ENCODE assay signal across 7 cellular contexts in the genomic region with DNA sequence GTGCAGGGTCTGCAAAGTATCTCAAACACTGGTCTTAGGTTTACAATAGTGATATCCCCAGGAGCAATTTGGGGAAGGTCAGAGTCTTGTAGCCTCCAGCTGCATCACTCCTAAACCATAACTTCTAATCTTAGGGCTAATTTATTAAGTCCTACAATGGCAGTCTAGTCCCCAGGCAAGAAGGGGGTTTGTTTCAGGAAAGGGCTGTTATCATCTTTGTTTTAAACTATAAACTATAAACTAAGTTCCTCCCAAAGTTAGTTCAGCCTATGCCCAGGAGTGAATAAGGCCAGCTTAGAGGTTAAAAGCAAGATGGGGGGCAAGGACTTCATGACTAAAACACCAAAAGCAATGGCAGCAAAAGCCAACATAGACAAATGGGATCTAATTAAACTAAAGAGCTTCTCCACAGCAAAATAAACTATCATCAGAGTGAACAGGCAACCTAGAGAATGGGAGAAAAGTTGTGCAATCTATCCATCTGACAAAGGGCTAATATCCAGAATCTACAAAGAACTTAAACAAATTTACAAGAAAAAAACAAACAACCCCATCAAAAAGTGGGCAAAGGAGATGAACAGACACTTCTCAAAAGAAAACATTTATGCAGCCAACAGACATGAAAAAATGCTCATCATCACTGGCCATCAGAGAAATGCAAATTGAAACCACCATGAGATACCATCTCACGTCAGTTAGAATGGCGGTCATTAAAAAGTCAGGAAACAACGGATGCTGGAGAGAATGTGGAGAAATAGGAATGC. TPM values are rescaled to one million over a fixed set of nuclear protein-coding genes. Genes with fewer than 3 reads are reported as not detected.
DNase-seq lines count a peak whose midpoint lies in the region; ATAC-seq, FAIRE-seq and TF ChIP-seq lines count a peak whose summit lies in the region.
"Not testable (repeated sequence)": the region's sequence is repeated elsewhere in the genome, so short reads cannot be mapped to it uniquely, and the experiment has no call there.

No MANE protein-coding gene starts in this region.

- TF ChIP-seq POLR2A in K562 (conservative IDR thresholded peaks at IDR 0.05), result not testable (repeated sequence)

- not testable (repeated sequence) for H3K9me3 Mint-ChIP-seq in Calu3 (ENCODE audit: low read depth, unreplicated experiment); GM23338; natural killer cell treated with Interleukin-12 subunit alpha and Interleukin-12 subunit beta and Interleukin-15 and Interleukin-18, amount 100 ng/mL, for 72 hours

- not testable (repeated sequence) for H3K9ac ChIP-seq in SU-DHL-6 (ENCODE audit: low read length)
- peak overlapping the region in 1 of 2 experiments; percentile 73; a peak in 2 of 4 replicates for H3K9ac ChIP-seq in K562 (ENCODE audit: insufficient read depth in 1 of 2, low read depth in 2 of 2, low read length in 2 of 2)

- not testable (repeated sequence) for H3K27me3 ChIP-seq in GM23338 (ENCODE audit: insufficient read depth); SU-DHL-6 (ENCODE audit: low read length); K562 (ENCODE audit: control insufficient read depth in 2 of 2, insufficient read depth in 2 of 2, low read length in 2 of 2)

- not testable (repeated sequence) for BruUV-seq in Calu3 (replicated peaks; lab: Mats Ljungman, UMichigan); K562 (replicated peaks; lab: Mats Ljungman, UMichigan)

- H3K4me3 Mint-ChIP-seq in Calu3 (ENCODE audit: low read depth, unreplicated experiment), result peak overlapping the region; percentile 36
- H3K4me3 Mint-ChIP-seq in GM23338, result not testable (repeated sequence)
- H3K4me3 Mint-ChIP-seq in natural killer cell treated with Interleukin-12 subunit alpha and Interleukin-12 subunit beta and Interleukin-15 and Interleukin-18, amount 100 ng/mL, for 72 hours, result peak overlapping the region; percentile 3

- 0% methylated on average over 3 of the region's 3 CpGs for WGBS in K562 (ENCODE audit: insufficient coverage, low coverage, missing lambda C conversion rate)

- not testable (repeated sequence) for H3F3A ChIP-seq in GM23338 (replicated peaks; ENCODE audit: low read depth); SU-DHL-6 (ENCODE audit: insufficient read depth)

- TF ChIP-seq CTCF in Calu3 (IDR thresholded peaks at IDR 0.05; ENCODE audit: unreplicated experiment); GM23338 (conservative IDR thresholded peaks at IDR 0.05; ENCODE audit: low read depth in 2 of 2); SU-DHL-6 (IDR thresholded peaks at IDR 0.05; ENCODE audit: insufficient read depth, low read length, poor library complexity, severe bottlenecking); K562 (IDR thresholded peaks at IDR 0.05 in 2 of 3, conservative IDR thresholded peaks at IDR 0.05 in 1 of 3; ENCODE audit: insufficient read depth in 2 of 3, low read depth in 1 of 3, low read length in 3 of 3); fibroblast of villous mesenchyme (IDR thresholded peaks at IDR 0.05; ENCODE audit: insufficient read depth, low read depth, low read length): not testable (repeated sequence)

- TF ChIP-seq EP300 in K562 (IDR thresholded peaks at IDR 0.05; ENCODE audit: low read length), result peak; percentile 23; the same call in 1 of the 2 replicates

- H4K20me1 ChIP-seq in GM23338 (replicated peaks; ENCODE audit: insufficient read depth); SU-DHL-6 (ENCODE audit: low read depth, low read length); K562 (replicated peaks; ENCODE audit: control insufficient read depth, insufficient read depth, low read length): not testable (repeated sequence)

- not testable (repeated sequence) for TF ChIP-seq RAD21 in K562 (CRISPR knock-in tag; conservative IDR thresholded peaks at IDR 0.05 in 1 of 2, IDR thresholded peaks at IDR 0.05 in 1 of 2)

- not testable (repeated sequence) for FAIRE-seq in K562 (lab: Jason Lieb, UNC)

- in situ Hi-C loops in K562 (cut with MboI), result not testable (repeated sequence)

- H2AFZ ChIP-seq in GM23338, result peak overlapping the region; percentile 43; the same call in 1 of the 2 replicates
- peak overlapping the region; percentile 71 for H2AFZ ChIP-seq in SU-DHL-6 (ENCODE audit: low read depth, low read length, severe bottlenecking)
- peak overlapping the region; percentile 85 for H2AFZ ChIP-seq in K562 (ENCODE audit: low read depth, low read length)

- not testable (repeated sequence) for H3K27ac ChIP-seq in GM23338 (ENCODE audit: low read depth); SU-DHL-6 (ENCODE audit: low read depth, low read length)
- H3K27ac ChIP-seq in K562 (ENCODE audit: extremely low read depth, low read depth, low read length), result peak overlapping the region; percentile 82

- not testable (repeated sequence) for H3K4me2 ChIP-seq in GM23338
- H3K4me2 ChIP-seq in SU-DHL-6 (ENCODE audit: low read depth, low read length, poor library complexity, severe bottlenecking), result peak overlapping the region; percentile 46
- H3K4me2 ChIP-seq in K562 (ENCODE audit: insufficient read depth, low read length), result peak overlapping the region; percentile 66

- H3K4me3 ChIP-seq in GM23338; SU-DHL-6 (ENCODE audit: insufficient read depth, low read length, poor library complexity, severe bottlenecking); K562; fibroblast of villous mesenchyme (ENCODE audit: low read depth, low read length): not testable (repeated sequence)

- not testable (repeated sequence) for ATAC-seq in GM23338; natural killer cell treated with Interleukin-12 subunit alpha and Interleukin-12 subunit beta and Interleukin-15 and Interleukin-18, amount 100 ng/mL, for 72 hours
- peak; percentile 3 for ATAC-seq in K562

- H3K4me1 ChIP-seq in GM23338 (ENCODE audit: insufficient read depth), result not testable (repeated sequence)
- H3K4me1 ChIP-seq in K562 (replicated peaks in 1 of 2; ENCODE audit: control insufficient read depth in 2 of 2, insufficient read depth in 2 of 2, low read length in 2 of 2), result peaks cover 18 to 37% of the 10 kb centered on the region in 2 experiments

- H3K36me3 Mint-ChIP-seq in Calu3 (ENCODE audit: insufficient read depth, unreplicated experiment); GM23338 (ENCODE audit: low read depth); natural killer cell treated with Interleukin-12 subunit alpha and Interleukin-12 subunit beta and Interleukin-15 and Interleukin-18, amount 100 ng/mL, for 72 hours: not testable (repeated sequence)

- not testable (repeated sequence) for H3K9me3 ChIP-seq in SU-DHL-6 (ENCODE audit: insufficient read depth, low read length); K562 (replicated peaks; ENCODE audit: control insufficient read depth, insufficient read depth, low read depth, low read length)

- not testable (repeated sequence) for H3K79me2 ChIP-seq in GM23338 (replicated peaks; ENCODE audit: insufficient read depth); SU-DHL-6 (ENCODE audit: insufficient read depth, low read length); K562 (ENCODE audit: control insufficient read depth, insufficient read depth, low read length)

- not testable (repeated sequence) for H3K9me2 ChIP-seq in GM23338 (ENCODE audit: insufficient read depth); SU-DHL-6 (replicated peaks; ENCODE audit: insufficient read depth, low read length)

- H3K27ac Mint-ChIP-seq in Calu3 (ENCODE audit: unreplicated experiment); GM23338; natural killer cell treated with Interleukin-12 subunit alpha and Interleukin-12 subunit beta and Interleukin-15 and Interleukin-18, amount 100 ng/mL, for 72 hours: not testable (repeated sequence)

- intact Hi-C loops in Calu3 (cut with micrococcal nuclease; ENCODE audit: unreplicated experiment), result loop anchor here (10.0 kb wide), 1 partner anchor 288 kb away; no protein-coding TSS in a partner anchor
- intact Hi-C loops in K562 (cut with micrococcal nuclease), result not testable (repeated sequence)

- CTCF ChIA-PET in Calu3 (lab: Charles Lee), result not testable (repeated sequence)
- CTCF ChIA-PET in K562 (lab: Yijun Ruan, JAX; ENCODE audit: low intra/inter-chr PET ratio), result interaction anchor here (0.7 kb wide), 1 partner anchor 686 kb away, joined by 6 read pairs; no protein-coding TSS in a partner anchor

- H3K36me3 ChIP-seq in GM23338 (ENCODE audit: insufficient read depth); SU-DHL-6 (ENCODE audit: low read length); K562 (ENCODE audit: control insufficient read depth, insufficient read depth, low read length): not testable (repeated sequence)

- not testable (repeated sequence) for DNase-seq in Calu3; GM23338 (ENCODE audit: low spot score); natural killer cell treated with Interleukin-12 subunit alpha and Interleukin-12 subunit beta and Interleukin-15 and Interleukin-18, amount 100 ng/mL, for 72 hours (ENCODE audit: low spot score)
- DNase-seq in NCI-H526 (lab: John Stamatoyannopoulos, UW), result peak; percentile 4 to 17
- DNase-seq in K562 (ENCODE audit: extremely low read depth in 1 of 4, low spot score in 3 of 4), result peak in 1 of 4 experiments; percentile 13
- peak; percentile 2 for DNase-seq in fibroblast of villous mesenchyme (ENCODE audit: low read depth)

- H3K4me1 Mint-ChIP-seq in Calu3 (ENCODE audit: low read depth, unreplicated experiment); GM23338; natural killer cell treated with Interleukin-12 subunit alpha and Interleukin-12 subunit beta and Interleukin-15 and Interleukin-18, amount 100 ng/mL, for 72 hours (ENCODE audit: low read depth in 2 of 2): not testable (repeated sequence)

- H3K27me3 Mint-ChIP-seq in Calu3 (ENCODE audit: unreplicated experiment); GM23338 (ENCODE audit: insufficient read depth, low read depth, poor library complexity): not testable (repeated sequence)
- H3K27me3 Mint-ChIP-seq in natural killer cell treated with Interleukin-12 subunit alpha and Interleukin-12 subunit beta and Interleukin-15 and Interleukin-18, amount 100 ng/mL, for 72 hours, result peaks cover 13% of the 10 kb centered on the region in 2 donors

- not testable (repeated sequence) for H3K9me1 ChIP-seq in K562 (ENCODE audit: control insufficient read depth, insufficient read depth, low read length)

- POLR2A ChIA-PET in K562 (lab: Yijun Ruan, JAX), result interaction anchor here (0.6 to 1.5 kb wide), 7 partner anchors 10 to 330 kb away, joined by 3 to 6 read pairs (median 4); no protein-coding TSS in a partner anchor

RNA-seq across cellular contexts. Expression of gene MTMR14, which starts 6.1 kb away (rescaled TPM):
- total RNA-seq in Calu3 (2022) (36.3 and 38.1 TPM in 2 replicates), K562 (2014; rRNA removed) (32.4 and 35.3 TPM in 2 replicates), K562 (2014; rRNA removed; fragmentation: Illumina TruSeq; extraction: Trizol) (28.5 and 30.4 TPM in 2 replicates), K562 (2015; rRNA removed; fragmentation: Illumina TruSeq; extraction: Trizol) (32.0 and 33.3 TPM in 2 replicates), K562 (2021) (40.6 and 44.9 TPM in 2 replicates), fibroblast of villous mesenchyme (32.4 and 39.9 TPM in 2 replicates)
- total RNA-seq in GM23338 (2014; rRNA removed; shearing (Covaris generic)), result 48.9 and 54.3 TPM in 2 replicates
- polyA plus RNA-seq in GM23338 (2016; fragmentation: Nextera tagmentation; extraction: Ambion mirVana) (32.8 and 34.4 TPM in 2 replicates), K562 (2011; rRNA removed) (47.8 and 50.6 TPM in 2 replicates), K562 (2014; fragmentation: Illumina TruSeq; extraction: Trizol) (40.3 and 44.4 TPM in 2 replicates), K562 (2014; fragmentation: Nextera tagmentation; extraction: Ambion mirVana) (1 to 10 TPM; 8.2 to 9.9 TPM), K562 (2014; rRNA removed) (37.6 and 37.8 TPM in 2 replicates)
- total RNA-seq in K562 (2011; cell fraction: chromatin; rRNA removed; ENCODE audit: low replicate concordance), result 172 and 205 TPM in 2 replicates
- total RNA-seq in K562 (2011; cell fraction: nucleolus; rRNA removed), result 108 and 109 TPM in 2 replicates
- total RNA-seq in K562 (2011; cell fraction: nucleoplasm; rRNA removed), result 116 and 119 TPM in 2 replicates
- 48.0 and 51.9 TPM in 2 replicates for polyA plus RNA-seq in K562 (2011; cell fraction: cytosol; rRNA removed)
- 85.4 and 122 TPM in 2 replicates for polyA plus RNA-seq in K562 (2011; cell fraction: nucleus; rRNA removed)
- 45.5 and 57.8 TPM in 2 replicates for polyA plus RNA-seq in K562 (2012)
- polyA minus RNA-seq in K562 (2011; rRNA and poly(A)+ RNA removed), result 51.9 and 65.7 TPM in 2 replicates
- 27.6 and 28.7 TPM in 2 replicates for polyA minus RNA-seq in K562 (2011; cell fraction: cytosol; rRNA and poly(A)+ RNA removed)
- polyA minus RNA-seq in K562 (2011; cell fraction: nucleus; rRNA and poly(A)+ RNA removed), result 28.7 and 48.8 TPM in 2 replicates
- 10 to 100 TPM; 57.3 to 62.4 TPM for total RNA-seq in natural killer cell treated with Interleukin-12 subunit alpha and Interleukin-12 subunit beta and Interleukin-15 and Interleukin-18, amount 100 ng/mL, for 72 hours
